In genomic region chr3:62284442-62284841, GRCh38 we compare ENCODE assay signal across 19 cellular contexts.
DNase-seq lines count a peak whose midpoint lies in the region; ATAC-seq, FAIRE-seq and TF ChIP-seq lines count a peak whose summit lies in the region.
"Had no signal": no experiment of that assay in that cellular context is flagged by ENCODE, and none has a peak within 500 bp of the region (broad histone marks: within the 10 kb centered on the region; RNA-seq: fewer than 3 reads in every experiment).

No MANE protein-coding gene starts in this region.

- CTCF ChIA-PET in WTC11 (lab: Charles Lee) (no interaction called here), HEK293T (lab: Yijun Ruan, JAX) (no interaction called here)

- intact Hi-C loops in Right ventricle myocardium superior (cut with DNase I), result no loop called here

- DNase-seq in GM12892 (ENCODE audit: insufficient read length) (no peak), WTC11 (ENCODE audit: low spot score) (no peak), kidney tubule cell (ENCODE audit: low spot score) (no peak), NCI-H526 treated with DMSO at 0.1 percent for 48 hours (lab: John Stamatoyannopoulos, UW) (no peak), Right ventricle myocardium superior (no peak), HEK293T (ENCODE audit: extremely low spot score) (no peak)
- DNase-seq: CD8-positive, alpha-beta memory T cell; DMS79; NCI-H1417 treated with DMSO at 0.1 percent for 48 hours; NCI-H2029 treated with DMSO at 0.1 percent for 48 hours; NCI-H510A; NCI-H82; T-cell; T-helper 9 cell had no signal

- TF ChIP-seq CTCF in WTC11 (IDR thresholded peaks at IDR 0.05), result no peak

- TF ChIP-seq POLR2A in GM12892 (IDR thresholded peaks at IDR 0.05; ENCODE audit: low read depth, low read length), result no peak

- 0 out of 2 replicates have a peak, but pooled peaks cover 5% of the 10 kb centered on the region for H3K4me1 Mint-ChIP-seq in WTC11
- H3K4me1 Mint-ChIP-seq: CD8-positive, alpha-beta memory T cell; T-cell had no signal

- POLR2A ChIA-PET in WTC11 (lab: Charles Lee) (no interaction called here), HEK293T (lab: Yijun Ruan, JAX) (no interaction called here)

- H3K4me3 Mint-ChIP-seq in WTC11, result no peak overlapping the region
- H3K4me3 Mint-ChIP-seq: CD8-positive, alpha-beta memory T cell; T-cell had no signal

- no peaks in the 10 kb centered on the region for H3K9me3 Mint-ChIP-seq in WTC11
- H3K9me3 Mint-ChIP-seq: T-cell had no signal

- H3K27me3 Mint-ChIP-seq in WTC11 (ENCODE audit: low read depth), result no peaks in the 10 kb centered on the region
- H3K27me3 Mint-ChIP-seq: CD8-positive, alpha-beta memory T cell had no signal

- peak overlapping the region; percentile 33 for H3K27ac Mint-ChIP-seq in WTC11
- H3K27ac Mint-ChIP-seq: CD8-positive, alpha-beta memory T cell; T-cell had no signal

- H3K36me3 Mint-ChIP-seq in WTC11, result peaks cover 4% of the 10 kb centered on the region
- H3K36me3 Mint-ChIP-seq: CD8-positive, alpha-beta memory T cell; T-cell had no signal

- peak; percentile 54 for FAIRE-seq in GM12892 (lab: Jason Lieb, UNC)
- FAIRE-seq: A204.1, D721Med, H54 had no signal

- peak; percentile 67 for ATAC-seq in GM19043 (IDR thresholded peaks at IDR 0.05; ENCODE audit: low read depth, unreplicated experiment)
- peak; percentile 57 for ATAC-seq in GM21825 (IDR thresholded peaks at IDR 0.05; ENCODE audit: unreplicated experiment)
- ATAC-seq in WTC11, result no peak
- ATAC-seq in Right ventricle myocardium superior (ENCODE audit: poor library complexity), result no peak
- ATAC-seq: T-cell had no signal

TF ChIP-seq in WTC11, 78 proteins besides CTCF, POLR2A, EP300 and RAD21:
- no peak for TF ChIP-seq ATF3 (CRISPR knock-in tag; conservative IDR thresholded peaks at IDR 0.05)
- TF ChIP-seq, protein P1, sequence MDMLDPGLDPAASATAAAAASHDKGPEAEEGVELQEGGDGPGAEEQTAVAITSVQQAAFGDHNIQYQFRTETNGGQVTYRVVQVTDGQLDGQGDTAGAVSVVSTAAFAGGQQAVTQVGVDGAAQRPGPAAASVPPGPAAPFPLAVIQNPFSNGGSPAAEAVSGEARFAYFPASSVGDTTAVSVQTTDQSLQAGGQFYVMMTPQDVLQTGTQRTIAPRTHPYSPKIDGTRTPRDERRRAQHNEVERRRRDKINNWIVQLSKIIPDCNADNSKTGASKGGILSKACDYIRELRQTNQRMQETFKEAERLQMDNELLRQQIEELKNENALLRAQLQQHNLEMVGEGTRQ (CRISPR knock-in tag; IDR thresholded peaks at IDR 0.05), result no peak

TF ChIP-seq in HEK293T, 16 proteins besides CTCF, POLR2A, EP300 and RAD21:
- TF ChIP-seq SP1 (IDR thresholded peaks at IDR 0.05) (no peak), LEF1 (IDR thresholded peaks at IDR 0.05; ENCODE audit: borderline replicate concordance) (no peak), SUZ12 (IDR thresholded peaks at IDR 0.05) (no peak), FOXA1 (IDR thresholded peaks at IDR 0.05) (no peak), ARNT (IDR thresholded peaks at IDR 0.05) (no peak), ELF4 (IDR thresholded peaks at IDR 0.05) (no peak), ZNF384 (IDR thresholded peaks at IDR 0.05) (no peak), NFRKB (IDR thresholded peaks at IDR 0.05) (no peak), TARDBP (IDR thresholded peaks at IDR 0.05) (no peak), FOXK2 (IDR thresholded peaks at IDR 0.05) (no peak), L3MBTL2 (conservative IDR thresholded peaks at IDR 0.05) (no peak), FOXM1 (IDR thresholded peaks at IDR 0.05; ENCODE audit: borderline replicate concordance) (no peak)
- TF ChIP-seq, protein P2, sequence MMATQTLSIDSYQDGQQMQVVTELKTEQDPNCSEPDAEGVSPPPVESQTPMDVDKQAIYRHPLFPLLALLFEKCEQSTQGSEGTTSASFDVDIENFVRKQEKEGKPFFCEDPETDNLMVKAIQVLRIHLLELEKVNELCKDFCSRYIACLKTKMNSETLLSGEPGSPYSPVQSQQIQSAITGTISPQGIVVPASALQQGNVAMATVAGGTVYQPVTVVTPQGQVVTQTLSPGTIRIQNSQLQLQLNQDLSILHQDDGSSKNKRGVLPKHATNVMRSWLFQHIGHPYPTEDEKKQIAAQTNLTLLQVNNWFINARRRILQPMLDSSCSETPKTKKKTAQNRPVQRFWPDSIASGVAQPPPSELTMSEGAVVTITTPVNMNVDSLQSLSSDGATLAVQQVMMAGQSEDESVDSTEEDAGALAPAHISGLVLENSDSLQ (IDR thresholded peaks at IDR 0.05), result no peak
TF ChIP-seq in HEK293T: peak in this region for 0.

Comparison
In these comparisons a context has a peak if more than half of its experiments do, and no peak if none do; other contexts are left out.
1. ATAC-seq: peak in GM19043 (single experiment) and GM21825 (single experiment); none in WTC11 (single experiment) and Right ventricle myocardium superior (single experiment).